ENCODE assay signal across 8 cellular contexts in genomic region chr14:103593577-103593976, GRCh38. TPM values are rescaled to one million over a fixed set of nuclear protein-coding genes. Genes with fewer than 3 reads are reported as not detected.
DNase-seq lines count a peak whose midpoint lies in the region; ATAC-seq lines count a peak whose summit lies in the region.

No MANE protein-coding gene starts in this region.

- ATAC-seq in GM18498 (IDR thresholded peaks at IDR 0.05; ENCODE audit: unreplicated experiment): peak; percentile 91
- peak; percentile 77 for ATAC-seq in GM21515 (IDR thresholded peaks at IDR 0.05; ENCODE audit: unreplicated experiment)
- peak; percentile 90 for ATAC-seq in HG03469 (IDR thresholded peaks at IDR 0.05; ENCODE audit: unreplicated experiment)

- DNase-seq in left kidney (ENCODE audit: low read depth, low spot score): peak; percentile 25
- DNase-seq in SHP77 treated with DMSO at 0.1 percent for 48 hours (lab: John Stamatoyannopoulos, UW): no peak
- DNase-seq in SK-N-DZ (ENCODE audit: low spot score): no peak
- DNase-seq in effector CD4-positive, alpha-beta T cell: no peak
- no peak for DNase-seq in activated CD8-positive, alpha-beta memory T cell treated with anti-CD3 and anti-CD28 coated beads, Interleukin-2, amount 50 U/mL, for 48 hours

RNA-seq across cellular contexts. Expression of gene COA8, which starts 30.8 kb away (rescaled TPM):
- polyA plus RNA-seq in SK-N-DZ (2014; cell fraction: cytosol; rRNA removed): 12.2 and 20.0 TPM in 2 replicates
- polyA plus RNA-seq in SK-N-DZ (2014; cell fraction: nucleus; rRNA removed): 3.6 and 11.8 TPM in 2 replicates

RNA-seq across cellular contexts. Expression of gene BAG5, which starts 31.1 kb away (rescaled TPM):
- polyA plus RNA-seq in SK-N-DZ (2014; cell fraction: cytosol; rRNA removed): 10.6 and 12.5 TPM in 2 replicates
- polyA plus RNA-seq in SK-N-DZ (2014; cell fraction: nucleus; rRNA removed): 6.9 and 7.6 TPM in 2 replicates

RNA-seq across cellular contexts. Expression of gene KLC1, which starts 35.4 kb away (rescaled TPM):
- polyA plus RNA-seq in SK-N-DZ (2014; cell fraction: cytosol; rRNA removed): 159 and 164 TPM in 2 replicates
- polyA plus RNA-seq in SK-N-DZ (2014; cell fraction: nucleus; rRNA removed): 125 and 134 TPM in 2 replicates
